34 cellular contexts compared by ENCODE assay signal in the genomic region with DNA sequence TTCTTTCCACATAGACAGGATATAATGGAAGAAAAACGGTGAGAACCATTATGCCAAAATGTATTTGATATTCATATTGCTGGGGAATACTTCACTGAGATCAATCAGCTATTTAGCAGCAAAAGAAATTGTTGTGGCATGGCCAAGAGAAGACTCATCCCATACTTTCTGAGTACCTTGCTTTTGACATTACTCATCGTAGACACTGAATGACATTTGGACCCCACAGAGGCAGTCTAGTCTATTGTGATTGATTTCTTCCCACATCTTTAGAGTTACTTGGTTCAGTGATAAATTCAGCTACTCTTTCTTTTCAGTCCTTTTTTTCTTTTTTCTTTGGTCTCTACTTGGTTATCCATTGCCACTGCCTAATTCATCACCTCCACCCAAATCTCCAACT. TPM values are rescaled to one million over a fixed set of nuclear protein-coding genes. Genes with fewer than 3 reads are reported as not detected.
DNase-seq lines count a peak whose midpoint lies in the region; ATAC-seq, FAIRE-seq and TF ChIP-seq lines count a peak whose summit lies in the region.
"Had no signal": no experiment of that assay in that cellular context is flagged by ENCODE, and none has a peak within 500 bp of the region (broad histone marks: within the 10 kb centered on the region; RNA-seq: fewer than 3 reads in every experiment).

No MANE protein-coding gene starts in this region.

- H3K27ac ChIP-seq in A549, result no peak overlapping the region
- H3K27ac ChIP-seq in GM12878 (ENCODE audit: control insufficient read depth, insufficient read depth), result no peak overlapping the region
- H3K27ac ChIP-seq in psoas muscle, result peak overlapping the region; percentile 69
- H3K27ac ChIP-seq: ascending aorta, C4-2B, GM23248, PC-9, suprapubic skin had no signal

- H3K4me3 Mint-ChIP-seq in activated CD4-positive, alpha-beta T cell treated with anti-CD3 and anti-CD28 coated beads for 36 hours, result no peak overlapping the region
- H3K4me3 Mint-ChIP-seq: activated CD4-positive, alpha-beta memory T cell treated with anti-CD3 and anti-CD28 coated beads for 36 hours; dendritic cell treated with granulocyte-macrophage colony-stimulating factor and Interleukin-4, amounts not matched to agents 40 ng/mL and 50 ng/mL, for 4 days; mesothelial cell of epicardium had no signal

- no peak for TF ChIP-seq POLR2A in A549 (IDR thresholded peaks at IDR 0.05; ENCODE audit: low read length)
- TF ChIP-seq POLR2A in GM12878 (IDR thresholded peaks at IDR 0.05; ENCODE audit: low read depth, low read length), result no peak

- peaks cover 15% of the 10 kb centered on the region for H3K4me1 Mint-ChIP-seq in activated CD4-positive, alpha-beta T cell treated with anti-CD3 and anti-CD28 coated beads for 36 hours

- intact Hi-C loops in activated CD4-positive, alpha-beta T cell treated with anti-CD3 and anti-CD28 coated beads for 36 hours (cut with DNase I, micrococcal nuclease), result no loop called here
- intact Hi-C loops in GM12878 (cut with micrococcal nuclease; ENCODE audit: unreplicated experiment) (no loop called here), psoas muscle (cut with DNase I) (no loop called here)

- H2AFZ ChIP-seq in GM12878 (ENCODE audit: control insufficient read depth, low read depth, low read length), result no peak overlapping the region
- H2AFZ ChIP-seq: GM23248, PC-9 had no signal

- H3K27ac Mint-ChIP-seq in activated CD4-positive, alpha-beta T cell treated with anti-CD3 and anti-CD28 coated beads for 36 hours, result no peak overlapping the region
- H3K27ac Mint-ChIP-seq: activated CD4-positive, alpha-beta memory T cell treated with anti-CD3 and anti-CD28 coated beads for 36 hours; dendritic cell treated with granulocyte-macrophage colony-stimulating factor and Interleukin-4, amounts not matched to agents 40 ng/mL and 50 ng/mL, for 4 days; mesothelial cell of epicardium; progenitor cell of endocrine pancreas had no signal

- FAIRE-seq in A549 (lab: Jason Lieb, UNC) (no peak), GM12878 (lab: Jason Lieb, UNC) (no peak)
- FAIRE-seq: keratinocyte, TTC549, urothelium cell line had no signal

- no peak for TF ChIP-seq CTCF in A549 (IDR thresholded peaks at IDR 0.05)
- TF ChIP-seq CTCF in GM12878 (IDR thresholded peaks at IDR 0.05 in 2 of 3, conservative IDR thresholded peaks at IDR 0.05 in 1 of 3; ENCODE audit: control insufficient read depth in 2 of 3, extremely low read depth in 1 of 3, insufficient read depth in 1 of 3, low read depth in 3 of 3, low read length in 3 of 3), result no peak
- TF ChIP-seq CTCF in psoas muscle (IDR thresholded peaks at IDR 0.05), result no peak

- DNase-seq in activated CD4-positive, alpha-beta T cell treated with anti-CD3 and anti-CD28 coated beads for 36 hours, result no peak
- DNase-seq in activated CD4-positive, alpha-beta T cell treated with anti-CD3 and anti-CD28 coated beads, Interleukin-2, amount 50 U/mL, for 1 hour, result no peak
- DNase-seq in A549 (ENCODE audit: low read depth in 1 of 2, low spot score in 1 of 2) (no peak), GM12878 (ENCODE audit: low read depth, low spot score) (no peak), psoas muscle (no peak), T-helper 2 cell (no peak), pons (ENCODE audit: low spot score) (no peak), NCI-H1694 (lab: John Stamatoyannopoulos, UW) (no peak)
- DNase-seq: 8988T; activated CD4-positive, alpha-beta memory T cell treated with anti-CD3 and anti-CD28 coated beads for 36 hours; activated naive CD4-positive, alpha-beta T cell; central memory CD4-positive, alpha-beta T cell; DND-41; GF-D8; GM23248; head of caudate nucleus; Karpas-422; NCI-H1436; NCI-H226; NCI-H69; PC-9; sigmoid colon; SK-N-SH; stimulated activated CD4-positive, alpha-beta T cell treated with anti-CD3 and anti-CD28 coated beads, Interleukin-15, amount 100 ng/mL, for 24 hours; stimulated activated CD4-positive, alpha-beta T cell treated with anti-CD3 and anti-CD28 coated beads, Interleukin-4, amount 100 ng/mL, for 4 hours had no signal

- in situ Hi-C loops in GM12878 (cut with MboI), result no loop called here

- POLR2A ChIA-PET in activated CD4-positive, alpha-beta T cell treated with anti-CD3 and anti-CD28 coated beads for 36 hours (lab: Charles Lee), result no interaction called here
- POLR2A ChIA-PET in A549 (lab: Yijun Ruan, JAX) (interaction anchor here (1.1 to 1.5 kb wide), 2 partner anchors 9 to 19 kb away, joined by 3 read pairs; no protein-coding TSS in a partner anchor), GM12878 (lab: Charles Lee) (no interaction called here)

- H3K27me3 Mint-ChIP-seq in activated CD4-positive, alpha-beta T cell treated with anti-CD3 and anti-CD28 coated beads for 36 hours, result no peaks in the 10 kb centered on the region
- H3K27me3 Mint-ChIP-seq: activated CD4-positive, alpha-beta memory T cell treated with anti-CD3 and anti-CD28 coated beads for 36 hours; dendritic cell treated with granulocyte-macrophage colony-stimulating factor and Interleukin-4, amounts not matched to agents 40 ng/mL and 50 ng/mL, for 4 days; progenitor cell of endocrine pancreas had no signal

- H3K9me3 Mint-ChIP-seq in activated CD4-positive, alpha-beta T cell treated with anti-CD3 and anti-CD28 coated beads for 36 hours (ENCODE audit: low read depth), result no peaks in the 10 kb centered on the region
- H3K9me3 Mint-ChIP-seq: activated CD4-positive, alpha-beta memory T cell treated with anti-CD3 and anti-CD28 coated beads for 36 hours; dendritic cell treated with granulocyte-macrophage colony-stimulating factor and Interleukin-4, amounts not matched to agents 40 ng/mL and 50 ng/mL, for 4 days; mesothelial cell of epicardium had no signal

- H3K4me1 ChIP-seq in A549 (peaks cover 79% of the 10 kb centered on the region), GM12878 (ENCODE audit: control insufficient read depth, insufficient read depth, low read length) (no peaks in the 10 kb centered on the region), psoas muscle (peaks cover 51% of the 10 kb centered on the region)
- H3K4me1 ChIP-seq: suprapubic skin had no signal

- no peaks in the 10 kb centered on the region for H3K27me3 ChIP-seq in GM12878 (replicated peaks in 1 of 2; ENCODE audit: control insufficient read depth in 2 of 2, insufficient read depth in 2 of 2, low read length in 1 of 2)
- H3K27me3 ChIP-seq in psoas muscle (ENCODE audit: insufficient read depth in 3 of 3, low read length in 2 of 3), result no peaks in the 10 kb centered on the region
- H3K27me3 ChIP-seq: ascending aorta, sigmoid colon, suprapubic skin had no signal

- no peaks in the 10 kb centered on the region for H3K79me2 ChIP-seq in GM12878 (ENCODE audit: control insufficient read depth, insufficient read depth, low read length)

- TF ChIP-seq EP300 in A549 (IDR thresholded peaks at IDR 0.05) (no peak), GM12878 (IDR thresholded peaks at IDR 0.05; ENCODE audit: borderline replicate concordance in 1 of 2, control insufficient read depth in 1 of 2, low read depth in 2 of 2, low read length in 2 of 2) (no peak)

- H3K4me3 ChIP-seq in A549, result no peak overlapping the region
- no peak overlapping the region for H3K4me3 ChIP-seq in GM12878
- no peak overlapping the region for H3K4me3 ChIP-seq in psoas muscle
- H3K4me3 ChIP-seq: ascending aorta, GM23248, PC-9, sigmoid colon, suprapubic skin had no signal

- RAD21 ChIA-PET in GM12878 (lab: Charles Lee; ENCODE audit: unreplicated experiment), result interaction anchor here (1.7 kb wide), 1 partner anchor 9 kb away, joined by 5 read pairs; no protein-coding TSS in a partner anchor

- peak overlapping the region; percentile 17; the same call in 1 of the 3 replicates for H3K4me2 ChIP-seq in A549
- no peak overlapping the region for H3K4me2 ChIP-seq in GM12878 (ENCODE audit: control insufficient read depth, insufficient read depth)
- H3K4me2 ChIP-seq: PC-9, SK-N-SH had no signal

- CTCF ChIA-PET in activated CD4-positive, alpha-beta T cell treated with anti-CD3 and anti-CD28 coated beads for 36 hours (lab: Charles Lee), result no interaction called here
- CTCF ChIA-PET in A549 (lab: Yijun Ruan, JAX), result interaction anchor here (0.6 kb wide), 1 partner anchor 272 kb away, joined by 3 read pairs; no protein-coding TSS in a partner anchor
- CTCF ChIA-PET in GM12878 (lab: Yijun Ruan, JAX), result interaction anchor here (1.1 to 1.7 kb wide), 4 partner anchors 11 to 492 kb away, joined by 3 to 4 read pairs (median 4); no protein-coding TSS in a partner anchor

- 77% methylated on average over 2 of the region's 2 CpGs for WGBS in A549 (ENCODE audit: missing lambda C conversion rate)
- 42% methylated on average over 2 of the region's 2 CpGs for WGBS in GM12878 (ENCODE audit: insufficient coverage, insufficient replicate concordance, low lambda C conversion rate, missing lambda C conversion rate)
- WGBS in psoas muscle, 3 donors, result 47 to 80% (median 56%) methylated on average over 2 of the region's 2 CpGs

- H3K9ac ChIP-seq in GM12878 (ENCODE audit: control insufficient read depth, insufficient read depth, low read length), result no peak overlapping the region
- H3K9ac ChIP-seq: GM23248, SK-N-SH had no signal

- TF ChIP-seq RAD21 in A549 (conservative IDR thresholded peaks at IDR 0.05 in 1 of 2, IDR thresholded peaks at IDR 0.05 in 1 of 2) (no peak), GM12878 (IDR thresholded peaks at IDR 0.05; ENCODE audit: insufficient read depth, low read depth, low read length) (no peak)

- no TSS peak for BruUV-seq in GM12878 (replicated peaks; lab: Mats Ljungman, UMichigan)

- H4K20me1 ChIP-seq in GM12878 (ENCODE audit: control insufficient read depth, insufficient read depth), result no peaks in the 10 kb centered on the region

- no peaks in the 10 kb centered on the region for H3K9me3 ChIP-seq in A549
- no peaks in the 10 kb centered on the region for H3K9me3 ChIP-seq in GM12878 (replicated peaks; ENCODE audit: control insufficient read depth, insufficient read depth, low read length)
- H3K9me3 ChIP-seq in psoas muscle, result no peaks in the 10 kb centered on the region
- H3K9me3 ChIP-seq: ascending aorta, sigmoid colon, SK-N-SH, suprapubic skin had no signal

- peak; percentile 93 for ATAC-seq in activated CD4-positive, alpha-beta T cell treated with anti-CD3 and anti-CD28 coated beads for 36 hours
- ATAC-seq in A549 (no peak), GM12878 (no peak), psoas muscle (peak in 3 of 4 donors; percentile 13 to 19 (median 14))

- SMC1A ChIA-PET in GM12878 (lab: Charles Lee; ENCODE audit: uncharacterized antibody, unreplicated experiment), result interaction anchor here (0.8 to 2.2 kb wide), 5 partner anchors 10 to 137 kb away, joined by 3 to 7 read pairs (median 4); no protein-coding TSS in a partner anchor

- H3K36me3 ChIP-seq in GM12878 (ENCODE audit: control insufficient read depth in 2 of 2, insufficient read depth in 2 of 2, low read length in 1 of 2) (no peaks in the 10 kb centered on the region; a peak in 2 of 4 replicates), psoas muscle (ENCODE audit: insufficient read depth in 1 of 2, low read depth in 1 of 2) (peaks cover 7 to 97% of the 10 kb centered on the region in 2 donors)

- peaks cover 4% of the 10 kb centered on the region for H3K36me3 Mint-ChIP-seq in activated CD4-positive, alpha-beta T cell treated with anti-CD3 and anti-CD28 coated beads for 36 hours (ENCODE audit: low read depth)
- H3K36me3 Mint-ChIP-seq: activated CD4-positive, alpha-beta memory T cell treated with anti-CD3 and anti-CD28 coated beads for 36 hours had no signal

RNA-seq across cellular contexts. Expression of a gene that starts 22.1 kb away (rescaled TPM):
- 1 to 10 TPM; 2.9 to 3.3 TPM for total RNA-seq in activated CD4-positive, alpha-beta T cell treated with anti-CD3 and anti-CD28 coated beads for 36 hours
- polyA plus RNA-seq in A549 (2011; rRNA removed) (323 and 377 TPM in 2 replicates), A549 (2017; fragmentation: RNase III; extraction: RNeasy Plus Mini Kit Qiagen cat#74134 plus additional on column Dnase treatment) (215 to 313 TPM (median 303 TPM) in 3 replicates), GM12878 (2011; rRNA removed) (14.0 and 19.7 TPM in 2 replicates), GM12878 (2014; fragmentation: Illumina TruSeq; extraction: Trizol) (1.6 and 2.6 TPM in 2 replicates), GM12878 (2014; fragmentation: Nextera tagmentation; extraction: Ambion mirVana) (under 1 TPM; 0.84 to 0.90 TPM), GM12878 (2014; rRNA removed) (1.1 and 1.3 TPM in 2 replicates), GM12878 (2016; fragmentation: Nextera tagmentation; extraction: Ambion mirVana) (1 to 10 TPM; 2.0 to 2.1 TPM), psoas muscle (100 to 1,000 TPM; 176 to 263 (median 228) TPM)
- 74.7 and 88.8 TPM in 2 replicates for polyA plus RNA-seq in A549 (2012; cell fraction: cytosol; rRNA removed)
- 51.7 and 61.3 TPM in 2 replicates for polyA plus RNA-seq in A549 (2012; cell fraction: nucleus; rRNA removed)
- 112 and 115 TPM in 2 replicates for polyA minus RNA-seq in A549 (2011; rRNA and poly(A)+ RNA removed)
- 4.3 and 4.8 TPM in 2 replicates for total RNA-seq in GM12878 (2013; cell fraction: nucleolus; rRNA removed)
- total RNA-seq in GM12878 (2014; rRNA removed) (0.76 and 0.96 TPM in 2 replicates), GM12878 (2014; rRNA removed; fragmentation: Illumina TruSeq; extraction: Trizol) (1.2 and 1.4 TPM in 2 replicates), GM12878 (2021) (2.7 and 3.2 TPM in 2 replicates), psoas muscle (1,000 to 10,000 TPM in 2 of 4 donors, 100 to 1,000 TPM in 2; 290 to 1,098 (median 779) TPM)
- polyA plus RNA-seq in GM12878 (2011; ENCODE audit: low read depth), result 3.1 TPM
- polyA plus RNA-seq in GM12878 (2011; cell fraction: cytosol; rRNA removed), result 6.6 and 7.5 TPM in 2 replicates
- polyA plus RNA-seq in GM12878 (2011; cell fraction: nucleus; rRNA removed), result 6.6 and 7.0 TPM in 2 replicates
- 4.0 and 8.0 TPM in 2 replicates for polyA plus RNA-seq in GM12878 (2012)
- polyA minus RNA-seq in GM12878 (2011; rRNA and poly(A)+ RNA removed), result 9.7 and 11.3 TPM in 2 replicates
- polyA minus RNA-seq in GM12878 (2011; cell fraction: cytosol; rRNA and poly(A)+ RNA removed), result 7.1 and 8.2 TPM in 2 replicates
- polyA minus RNA-seq in GM12878 (2011; cell fraction: nucleus; rRNA and poly(A)+ RNA removed), result 5.3 and 8.1 TPM in 2 replicates

Comparison
In these comparisons a context has a peak if more than half of its experiments do, and no peak if none do; other contexts are left out.
1. ATAC-seq: peak in activated CD4-positive, alpha-beta T cell treated with anti-CD3 and anti-CD28 coated beads for 36 hours (single experiment) and psoas muscle (3 of 4); none in A549 (0 of 2) and GM12878 (single experiment).
2. RNA of a gene that starts 22.1 kb away (total RNA-seq): 290 to 1,098 TPM in psoas muscle; 2.9 to 3.3 TPM in activated CD4-positive, alpha-beta T cell treated with anti-CD3 and anti-CD28 coated beads for 36 hours and 0.76 to 4.8 TPM in GM12878; every median in the first group is over 10 times any median in the second.